Comparison of ENCODE assay signal across 1 cellular context in genomic region chr3:48432411-48433371, GRCh38.
A peak's percentile ranks its signal among the peaks of the same experiment; 100 is the strongest.
TF ChIP-seq lines count a peak whose summit lies in the region.

No MANE protein-coding gene starts in this region.

TF ChIP-seq in HepG2, 621 proteins besides CTCF, POLR2A, EP300 and RAD21 (continued from another document and continues in another):
- no peak for TF ChIP-seq ZNF280D (CRISPR knock-in tag; IDR thresholded peaks at IDR 0.05)
- TF ChIP-seq TBX2 (CRISPR knock-in tag; IDR thresholded peaks at IDR 0.05; ENCODE audit: borderline replicate concordance): no peak
- TF ChIP-seq HIC2 (CRISPR knock-in tag; IDR thresholded peaks at IDR 0.05; ENCODE audit: low read depth): peak; percentile 62; the same call in 1 of the 2 replicates
- TF ChIP-seq SP2 (CRISPR knock-in tag; IDR thresholded peaks at IDR 0.05): no peak
- no peak for TF ChIP-seq KDM6A (CRISPR knock-in tag; IDR thresholded peaks at IDR 0.05; ENCODE audit: low read depth)
- no peak for TF ChIP-seq FOXM1 (CRISPR knock-in tag; IDR thresholded peaks at IDR 0.05)
- TF ChIP-seq ZNF737 (CRISPR knock-in tag; IDR thresholded peaks at IDR 0.05; ENCODE audit: borderline replicate concordance): no peak
- TF ChIP-seq SP5 (CRISPR knock-in tag; IDR thresholded peaks at IDR 0.05; ENCODE audit: borderline replicate concordance, low read depth): no peak
- TF ChIP-seq PTBP1 (IDR thresholded peaks at IDR 0.05; ENCODE audit: low read depth, low read length, poor library complexity, severe bottlenecking): no peak
- TF ChIP-seq MLXIP (CRISPR knock-in tag; IDR thresholded peaks at IDR 0.05; ENCODE audit: borderline replicate concordance): no peak
- TF ChIP-seq HES4 (CRISPR knock-in tag; IDR thresholded peaks at IDR 0.05; ENCODE audit: borderline replicate concordance): 0 out of 2 replicates have a peak, but pooled peaks have one; percentile 36
- no peak for TF ChIP-seq ELK4 (CRISPR knock-in tag; IDR thresholded peaks at IDR 0.05; ENCODE audit: borderline replicate concordance)
- no peak for TF ChIP-seq U2AF1 (optimal IDR thresholded peaks at IDR 0.05; ENCODE audit: low read depth, low read length)
- no peak for TF ChIP-seq DDIT3 (CRISPR knock-in tag; IDR thresholded peaks at IDR 0.05)
- TF ChIP-seq ZNF550 (CRISPR knock-in tag; IDR thresholded peaks at IDR 0.05; ENCODE audit: borderline replicate concordance): no peak
- no peak for TF ChIP-seq GABPA (IDR thresholded peaks at IDR 0.05; ENCODE audit: low read depth, low read length)
- TF ChIP-seq GABPA (CRISPR knock-in tag; IDR thresholded peaks at IDR 0.05; ENCODE audit: low read depth): no peak
- TF ChIP-seq TP53 (CRISPR knock-in tag; conservative IDR thresholded peaks at IDR 0.05): 0 out of 2 replicates have a peak, but pooled peaks have one; percentile 39
- no peak for TF ChIP-seq ZNF296 (CRISPR knock-in tag; conservative IDR thresholded peaks at IDR 0.05)
- TF ChIP-seq ARNTL (CRISPR knock-in tag; IDR thresholded peaks at IDR 0.05): no peak
- 0 out of 2 replicates have a peak, but pooled peaks have one; percentile 2 for TF ChIP-seq PHF8 (CRISPR knock-in tag; IDR thresholded peaks at IDR 0.05)
- no peak for TF ChIP-seq ZNF784 (CRISPR knock-in tag; IDR thresholded peaks at IDR 0.05; ENCODE audit: borderline replicate concordance)
- no peak for TF ChIP-seq ZNF563 (CRISPR knock-in tag; IDR thresholded peaks at IDR 0.05)
- no peak for TF ChIP-seq MAFK (conservative IDR thresholded peaks at IDR 0.05 in 1 of 2, IDR thresholded peaks at IDR 0.05 in 1 of 2; ENCODE audit: low read length in 2 of 2)
- no peak for TF ChIP-seq ZSCAN22 (CRISPR knock-in tag; IDR thresholded peaks at IDR 0.05)
- TF ChIP-seq TFDP1 (CRISPR knock-in tag; IDR thresholded peaks at IDR 0.05; ENCODE audit: borderline replicate concordance): no peak
- TF ChIP-seq MYC (CRISPR knock-in tag; IDR thresholded peaks at IDR 0.05; ENCODE audit: borderline replicate concordance): no peak; the same call in 1 of the 2 replicates
- no peak for TF ChIP-seq ZNF572 (CRISPR knock-in tag; IDR thresholded peaks at IDR 0.05)
- no peak for TF ChIP-seq LBX2 (CRISPR knock-in tag; IDR thresholded peaks at IDR 0.05; ENCODE audit: borderline replicate concordance)
- peak; percentile 63 for TF ChIP-seq ZMYM3 (CRISPR knock-in tag; IDR thresholded peaks at IDR 0.05)
- TF ChIP-seq NBN (conservative IDR thresholded peaks at IDR 0.05): no peak
- TF ChIP-seq IRF2 (CRISPR knock-in tag; IDR thresholded peaks at IDR 0.05): no peak
- no peak for TF ChIP-seq ZNF513 (CRISPR knock-in tag; conservative IDR thresholded peaks at IDR 0.05)
- no peak for TF ChIP-seq PLRG1 (conservative IDR thresholded peaks at IDR 0.05)
- no peak for TF ChIP-seq TFAP4 (IDR thresholded peaks at IDR 0.05; ENCODE audit: borderline replicate concordance, low read depth)
- TF ChIP-seq ZNF207 (IDR thresholded peaks at IDR 0.05; ENCODE audit: borderline replicate concordance): no peak
- TF ChIP-seq ZC3H4 (CRISPR knock-in tag; IDR thresholded peaks at IDR 0.05; ENCODE audit: borderline replicate concordance): no peak
- TF ChIP-seq PITX1 (CRISPR knock-in tag; IDR thresholded peaks at IDR 0.05): no peak
- no peak for TF ChIP-seq HOXA7 (CRISPR knock-in tag; IDR thresholded peaks at IDR 0.05)
- TF ChIP-seq ZBTB38 (CRISPR knock-in tag; IDR thresholded peaks at IDR 0.05): no peak; the same call in 1 of the 2 replicates
- 0 out of 2 replicates have a peak, but pooled peaks have one; percentile 36 for TF ChIP-seq SNAPC4 (CRISPR knock-in tag; IDR thresholded peaks at IDR 0.05)
